In the genomic region with DNA sequence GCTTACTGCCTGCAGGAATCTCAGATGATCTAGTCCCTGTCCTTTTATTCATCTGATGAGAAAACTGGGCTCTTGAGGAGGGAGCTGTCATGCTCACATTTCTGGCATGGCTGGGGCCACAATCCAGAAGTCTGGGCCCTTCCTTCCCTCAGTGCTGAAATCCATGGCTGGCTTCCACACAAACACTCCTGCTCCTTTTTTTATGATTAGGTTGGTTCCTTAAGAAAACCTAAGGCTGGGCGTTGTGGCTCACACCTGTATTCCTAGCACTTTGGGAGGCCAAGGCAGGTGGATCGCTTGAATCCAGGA, we compare ENCODE assay signal across 9 cellular contexts. TPM values are rescaled to one million over a fixed set of nuclear protein-coding genes. Genes with fewer than 3 reads are reported as not detected.
A peak's percentile ranks its signal among the peaks of the same experiment; 100 is the strongest.
DNase-seq lines count a peak whose midpoint lies in the region; ATAC-seq and TF ChIP-seq lines count a peak whose summit lies in the region.
"Had no signal": no experiment of that assay in that cellular context is flagged by ENCODE, and none has a peak within 500 bp of the region (broad histone marks: within the 10 kb centered on the region; RNA-seq: fewer than 3 reads in every experiment).

No MANE protein-coding gene starts in this region.

- no peak for TF ChIP-seq EP300 in esophagus muscularis mucosa (IDR thresholded peaks at IDR 0.05)

- H3K4me3 Mint-ChIP-seq in progenitor cell of endocrine pancreas (ENCODE audit: low read depth), result peak overlapping the region; percentile 96

- H3K27ac Mint-ChIP-seq in progenitor cell of endocrine pancreas, result no peak overlapping the region

- H3K27me3 Mint-ChIP-seq in progenitor cell of endocrine pancreas, result peaks cover 5% of the 10 kb centered on the region

- H3K27ac ChIP-seq in GM23248, result no peak overlapping the region
- no peak overlapping the region for H3K27ac ChIP-seq in PC-9
- no peak overlapping the region for H3K27ac ChIP-seq in esophagus muscularis mucosa (replicated peaks in 1 of 4)

- H3K27me3 ChIP-seq in GM23248 (replicated peaks; ENCODE audit: insufficient read depth) (no peaks in the 10 kb centered on the region), PC-9 (ENCODE audit: insufficient read depth, low read depth) (no peaks in the 10 kb centered on the region), esophagus muscularis mucosa (no peaks in the 10 kb centered on the region)

- in situ Hi-C loops in GM23248 (cut with MboI), result no loop called here

- H3F3A ChIP-seq in GM23248 (ENCODE audit: insufficient read depth) (peaks cover 27% of the 10 kb centered on the region), PC-9 (ENCODE audit: insufficient read depth, low read depth) (peaks cover 15% of the 10 kb centered on the region)

- H3K4me1 ChIP-seq in GM23248 (ENCODE audit: insufficient read depth) (peaks cover 23% of the 10 kb centered on the region), PC-9 (replicated peaks; ENCODE audit: insufficient read depth) (peaks cover 39% of the 10 kb centered on the region), esophagus muscularis mucosa (peaks cover 15 to 23% (median 17%) of the 10 kb centered on the region in 4 donors)

- H3K79me2 ChIP-seq in GM23248 (ENCODE audit: insufficient read depth) (no peaks in the 10 kb centered on the region), PC-9 (ENCODE audit: low read depth) (peaks cover 28% of the 10 kb centered on the region)

- CTCF ChIA-PET in PC-9 (lab: Charles Lee), result no interaction called here

- H3K4me2 ChIP-seq in GM23248 (ENCODE audit: unreplicated experiment), result peak overlapping the region; percentile 98
- H3K4me2 ChIP-seq in PC-9, result peak overlapping the region; percentile 94

- H3K36me3 ChIP-seq in GM23248 (ENCODE audit: low read depth) (no peaks in the 10 kb centered on the region), PC-9 (ENCODE audit: low read depth) (no peaks in the 10 kb centered on the region), esophagus muscularis mucosa (no peaks in the 10 kb centered on the region)

- no peaks in the 10 kb centered on the region for H4K20me1 ChIP-seq in GM23248 (ENCODE audit: insufficient read depth)
- no peaks in the 10 kb centered on the region for H4K20me1 ChIP-seq in PC-9 (ENCODE audit: insufficient read depth)

- peaks cover 4% of the 10 kb centered on the region for H3K4me1 Mint-ChIP-seq in progenitor cell of endocrine pancreas (ENCODE audit: low read depth)

- H3K9me3 Mint-ChIP-seq in progenitor cell of endocrine pancreas (ENCODE audit: low read depth), result no peaks in the 10 kb centered on the region

- H2AFZ ChIP-seq in GM23248, result no peak overlapping the region
- H2AFZ ChIP-seq in PC-9, result 0 out of 2 replicates have a peak overlapping the region, but pooled peaks have one; percentile 82

- DNase-seq in GM23248 (no peak), PC-9 (no peak), esophagus muscularis mucosa (ENCODE audit: extremely low spot score) (no peak), progenitor cell of endocrine pancreas (ENCODE audit: low spot score, unreplicated experiment) (no peak), hepatic stellate cell (ENCODE audit: low spot score) (no peak), NCI-H446 (lab: John Stamatoyannopoulos, UW) (no peak), posterior vena cava (ENCODE audit: low spot score) (no peak)
- DNase-seq: NCI-H510A treated with DMSO at 0.1 percent for 48 hours had no signal

- no peak for ATAC-seq in HG02852 (IDR thresholded peaks at IDR 0.05; ENCODE audit: unreplicated experiment)

- TF ChIP-seq CTCF in PC-9 (conservative IDR thresholded peaks at IDR 0.05) (no peak), esophagus muscularis mucosa (IDR thresholded peaks at IDR 0.05) (no peak), progenitor cell of endocrine pancreas (IDR thresholded peaks at IDR 0.05; ENCODE audit: unreplicated experiment) (no peak)

- WGBS in GM23248 (ENCODE audit: low coverage in 1 of 2, low lambda C conversion rate in 2 of 2, missing lambda C conversion rate in 2 of 2), 2 experiments, result 91 to 100% methylated on average over 2 of the region's 2 CpGs
- WGBS in esophagus muscularis mucosa, result 100% methylated on average over 2 of the region's 2 CpGs

- POLR2A ChIA-PET in PC-9 (lab: Charles Lee; ENCODE audit: unreplicated experiment), result no interaction called here

- H3K9me2 ChIP-seq in GM23248 (ENCODE audit: insufficient read depth), result no peaks in the 10 kb centered on the region
- H3K9me2 ChIP-seq in PC-9 (ENCODE audit: insufficient read depth), result no peaks in the 10 kb centered on the region

- no peaks in the 10 kb centered on the region for H3K9me3 ChIP-seq in GM23248 (ENCODE audit: low read depth)
- H3K9me3 ChIP-seq in PC-9 (ENCODE audit: insufficient read depth, low read depth), result no peaks in the 10 kb centered on the region
- no peaks in the 10 kb centered on the region for H3K9me3 ChIP-seq in esophagus muscularis mucosa

- H3K9ac ChIP-seq in GM23248, result no peak overlapping the region

- no TSS peak for BruUV-seq in PC-9 (replicated peaks; lab: Mats Ljungman, UMichigan)

- no peaks in the 10 kb centered on the region for H3K36me3 Mint-ChIP-seq in progenitor cell of endocrine pancreas (ENCODE audit: insufficient read depth)

- H3K4me3 ChIP-seq in GM23248 (peak overlapping the region; percentile 91), PC-9 (peak overlapping the region; percentile 83), esophagus muscularis mucosa (peak overlapping the region; percentile 70 to 91 (median 84))

- no peak for TF ChIP-seq POLR2A in esophagus muscularis mucosa (IDR thresholded peaks at IDR 0.05; ENCODE audit: low read depth)

- intact Hi-C loops in PC-9 (cut with micrococcal nuclease; ENCODE audit: unreplicated experiment), result no loop called here
- intact Hi-C loops in esophagus muscularis mucosa (cut with DNase I), result no loop called here
- intact Hi-C loops in posterior vena cava (cut with DNase I), result no loop called here

RNA-seq across cellular contexts. Expression of gene ACER2, which starts 1.3 kb away (rescaled TPM):
- total RNA-seq in GM23248 (2014; rRNA removed; shearing (Covaris generic)), result 0.76 and 3.7 TPM in 2 replicates
- polyA plus RNA-seq in GM23248 (2016; fragmentation: Nextera tagmentation; extraction: Ambion mirVana), result 0.30 and 0.48 TPM in 2 replicates
- total RNA-seq in PC-9 (2021) (3.8 and 4.3 TPM in 2 replicates), esophagus muscularis mucosa (1 to 10 TPM; 1.8 to 4.1 (median 2.6) TPM), progenitor cell of endocrine pancreas (7.5 and 8.4 TPM in 2 replicates), posterior vena cava (1 to 10 TPM; 3.5 TPM)

RNA-seq across cellular contexts. Expression of gene RPS6, which starts 30.1 kb away (rescaled TPM):
- 857 and 958 TPM in 2 replicates for total RNA-seq in GM23248 (2014; rRNA removed; shearing (Covaris generic))
- polyA plus RNA-seq in GM23248 (2016; fragmentation: Nextera tagmentation; extraction: Ambion mirVana), result 986 and 991 TPM in 2 replicates
- total RNA-seq in PC-9 (2021) (1,159 and 1,304 TPM in 2 replicates), esophagus muscularis mucosa (1,000 to 10,000 TPM in 3 of 4 donors, 100 to 1,000 TPM in 1; 941 to 1,713 (median 1,180) TPM), progenitor cell of endocrine pancreas (2,142 and 2,210 TPM in 2 replicates), posterior vena cava (1,000 to 10,000 TPM; 1,572 to 1,582 TPM)
